Comparison of ENCODE assay signal across 1 cellular context in genomic region chr19:6766357-6767080, GRCh38.
A peak's percentile ranks its signal among the peaks of the same experiment; 100 is the strongest.
TF ChIP-seq lines count a peak whose summit lies in the region.

No MANE protein-coding gene starts in this region.

TF ChIP-seq in K562, 482 proteins besides CTCF, POLR2A, EP300 and RAD21 (continued from another document and continues in another):
- no peak for TF ChIP-seq SFPQ (IDR thresholded peaks at IDR 0.05; ENCODE audit: low read depth, low read length)
- TF ChIP-seq SMARCC2 (IDR thresholded peaks at IDR 0.05; ENCODE audit: low read depth) = no peak
- TF ChIP-seq MAX (CRISPR knock-in tag; IDR thresholded peaks at IDR 0.05) = peak; percentile 52; the same call in 1 of the 2 replicates
- TF ChIP-seq HSF4 (CRISPR knock-in tag; IDR thresholded peaks at IDR 0.05; ENCODE audit: borderline replicate concordance) = no peak
- no peak for TF ChIP-seq ESRRA (IDR thresholded peaks at IDR 0.05; ENCODE audit: borderline replicate concordance, low read depth)
- TF ChIP-seq ZC3H8 (IDR thresholded peaks at IDR 0.05) = no peak
- no peak for TF ChIP-seq ZNF277 (CRISPR knock-in tag; IDR thresholded peaks at IDR 0.05; ENCODE audit: borderline replicate concordance)
- no peak for TF ChIP-seq CHD4 (IDR thresholded peaks at IDR 0.05; ENCODE audit: insufficient read depth, insufficient replicate concordance, low read depth, low read length, poor library complexity, severe bottlenecking)
- no peak for TF ChIP-seq KAT2B (IDR thresholded peaks at IDR 0.05; ENCODE audit: low read depth, low read length)
- no peak for TF ChIP-seq NKRF (IDR thresholded peaks at IDR 0.05; ENCODE audit: borderline replicate concordance)
- TF ChIP-seq ZNF174 (CRISPR knock-in tag; IDR thresholded peaks at IDR 0.05) = no peak
- no peak for TF ChIP-seq NFATC3 (IDR thresholded peaks at IDR 0.05)
- no peak for TF ChIP-seq ZNF232 (CRISPR knock-in tag; IDR thresholded peaks at IDR 0.05)
- no peak for TF ChIP-seq ZNF75A (CRISPR knock-in tag; IDR thresholded peaks at IDR 0.05)
- peak; percentile 94 for TF ChIP-seq ZNF316 (IDR thresholded peaks at IDR 0.05)
- TF ChIP-seq SMC3 (conservative IDR thresholded peaks at IDR 0.05; ENCODE audit: insufficient read depth, low read depth, low read length) = no peak
- TF ChIP-seq HDGF (IDR thresholded peaks at IDR 0.05) = 0 out of 2 replicates have a peak, but pooled peaks have one; percentile 19
- no peak for TF ChIP-seq CBFA2T3 (IDR thresholded peaks at IDR 0.05)
- TF ChIP-seq ZBTB17 (CRISPR knock-in tag; IDR thresholded peaks at IDR 0.05) = no peak
- 0 out of 2 replicates have a peak, but pooled peaks have one; percentile 24 for TF ChIP-seq GATA2 (CRISPR knock-in tag; IDR thresholded peaks at IDR 0.05)
- TF ChIP-seq ID3 (CRISPR knock-in tag; IDR thresholded peaks at IDR 0.05) = no peak
- TF ChIP-seq ID3 (tag; IDR thresholded peaks at IDR 0.05) = 0 out of 2 replicates have a peak, but pooled peaks have one; percentile 19
- peak; percentile 69; the same call in 1 of the 2 replicates for TF ChIP-seq TRIM28 (IDR thresholded peaks at IDR 0.05)
- TF ChIP-seq FOXA3 (CRISPR knock-in tag; conservative IDR thresholded peaks at IDR 0.05 in 1 of 2, IDR thresholded peaks at IDR 0.05 in 1 of 2) = no peak; a peak in 1 of 4 replicates
- TF ChIP-seq ZNF134 (CRISPR knock-in tag; conservative IDR thresholded peaks at IDR 0.05) = no peak
- TF ChIP-seq ZC3H11A (IDR thresholded peaks at IDR 0.05; ENCODE audit: low read depth, low read length) = no peak
- no peak for TF ChIP-seq HDAC2 (IDR thresholded peaks at IDR 0.05)
- TF ChIP-seq ZSCAN32 (CRISPR knock-in tag; IDR thresholded peaks at IDR 0.05) = no peak
- no peak for TF ChIP-seq ZFP91 (CRISPR knock-in tag; IDR thresholded peaks at IDR 0.05)
- TF ChIP-seq ZNF449 (CRISPR knock-in tag; IDR thresholded peaks at IDR 0.05) = no peak
- no peak for TF ChIP-seq ZNF592 (IDR thresholded peaks at IDR 0.05)
- TF ChIP-seq ZNF785 (CRISPR knock-in tag; IDR thresholded peaks at IDR 0.05) = no peak
- no peak for TF ChIP-seq CHAMP1 (IDR thresholded peaks at IDR 0.05)
- TF ChIP-seq GABPA (tag; conservative IDR thresholded peaks at IDR 0.05; ENCODE audit: low read depth) = no peak
- 0 out of 2 replicates have a peak, but pooled peaks have one; percentile 2 for TF ChIP-seq ZNF431 (CRISPR knock-in tag; IDR thresholded peaks at IDR 0.05)
- TF ChIP-seq NBN (IDR thresholded peaks at IDR 0.05; ENCODE audit: low read depth) = no peak
- no peak for TF ChIP-seq ZNF395 (CRISPR knock-in tag; IDR thresholded peaks at IDR 0.05)
- no peak for TF ChIP-seq CCNT2 (IDR thresholded peaks at IDR 0.05; ENCODE audit: borderline replicate concordance, extremely low read depth, insufficient read length, low read depth, low read length)
- TF ChIP-seq ATF3 (IDR thresholded peaks at IDR 0.05) = no peak
- no peak for TF ChIP-seq ATF3 (CRISPR knock-in tag; conservative IDR thresholded peaks at IDR 0.05)
- no peak for TF ChIP-seq ZNF324 (CRISPR knock-in tag; IDR thresholded peaks at IDR 0.05)
- no peak for TF ChIP-seq TAF9B (IDR thresholded peaks at IDR 0.05; ENCODE audit: partially characterized antibody)
- no peak for TF ChIP-seq ZKSCAN8 (CRISPR knock-in tag; IDR thresholded peaks at IDR 0.05)
- no peak for TF ChIP-seq NFRKB (IDR thresholded peaks at IDR 0.05; ENCODE audit: low read depth)
- no peak for TF ChIP-seq SETDB1 (IDR thresholded peaks at IDR 0.05; ENCODE audit: low read length)
- TF ChIP-seq TCF7 (IDR thresholded peaks at IDR 0.05; ENCODE audit: borderline replicate concordance) = no peak
- TF ChIP-seq CBX3 (IDR thresholded peaks at IDR 0.05; ENCODE audit: borderline replicate concordance in 1 of 2, low read length in 2 of 2) = peak in 1 of 2 experiments; percentile 44; a peak in 1 of 3 replicates
- TF ChIP-seq TRIM24 (IDR thresholded peaks at IDR 0.05) = no peak; a peak in 1 of 4 replicates
- TF ChIP-seq ZNF263 (CRISPR knock-in tag; IDR thresholded peaks at IDR 0.05; ENCODE audit: borderline replicate concordance) = peak; percentile 70
- TF ChIP-seq ZNF384 (IDR thresholded peaks at IDR 0.05; ENCODE audit: low read depth, low read length) = no peak
- TF ChIP-seq SMAD4 (CRISPR knock-in tag; conservative IDR thresholded peaks at IDR 0.05) = no peak
